Comparison of ENCODE assay signal across 29 cellular contexts in genomic region chr2:15931514-15931870, GRCh38. TPM values are rescaled to one million over a fixed set of nuclear protein-coding genes. Genes with fewer than 3 reads are reported as not detected.
DNase-seq lines count a peak whose midpoint lies in the region; ATAC-seq, FAIRE-seq and TF ChIP-seq lines count a peak whose summit lies in the region.
"Had no signal": no experiment of that assay in that cellular context is flagged by ENCODE, and none has a peak within 500 bp of the region (broad histone marks: within the 10 kb centered on the region; RNA-seq: fewer than 3 reads in every experiment).

No MANE protein-coding gene starts in this region.

- TF ChIP-seq POLR2A in A549 (IDR thresholded peaks at IDR 0.05; ENCODE audit: low read length), result no peak

- no peak for TF ChIP-seq CTCF in A549 (IDR thresholded peaks at IDR 0.05)

- no peaks in the 10 kb centered on the region for H3K4me1 ChIP-seq in A549
- H3K4me1 ChIP-seq: BE2C, BLaER1 had no signal

- no peak for DNase-seq in A549 (ENCODE audit: low read depth in 1 of 2, low spot score in 1 of 2)
- peak; percentile 64 for DNase-seq in NCI-H1694 treated with DMSO at 0.1 percent for 48 hours (lab: John Stamatoyannopoulos, UW)
- DNase-seq in NCI-H524 treated with DMSO at 0.1 percent for 48 hours (lab: John Stamatoyannopoulos, UW), result peak; percentile 58
- no peak for DNase-seq in activated CD4-positive, alpha-beta T cell treated with anti-CD3 and anti-CD28 coated beads, Interleukin-2, amount 10 ng/mL, durations not matched to agents 7 days and 5 days
- DNase-seq in stimulated activated CD4-positive, alpha-beta T cell treated with anti-CD3 and anti-CD28 coated beads, Interleukin-4, amount 100 ng/mL, for 4 hours, result no peak
- DNase-seq: ACHN; BE2C; Caco-2; Calu3; CD4-positive, alpha-beta T cell; CD8-positive, alpha-beta T cell; DMS 273 treated with DMSO at 0.1 percent for 48 hours; DMS153; DMS53; DMS79; DND-41; EL; GDM1 had no signal

- no peak overlapping the region for H3K27ac Mint-ChIP-seq in activated CD4-positive, alpha-beta T cell treated with anti-CD3 and anti-CD28 coated beads, Interleukin-2, amount 10 ng/mL, durations not matched to agents 7 days and 5 days
- H3K27ac Mint-ChIP-seq: CD4-positive, alpha-beta T cell; CD8-positive, alpha-beta T cell had no signal

- H3K4me2 ChIP-seq in A549, result no peak overlapping the region
- H3K4me2 ChIP-seq: BLaER1 had no signal

- H3K9me3 Mint-ChIP-seq in activated CD4-positive, alpha-beta T cell treated with anti-CD3 and anti-CD28 coated beads, Interleukin-2, amount 10 ng/mL, durations not matched to agents 7 days and 5 days, result no peaks in the 10 kb centered on the region
- H3K9me3 Mint-ChIP-seq: CD4-positive, alpha-beta T cell; CD8-positive, alpha-beta T cell had no signal

- H3K36me3 Mint-ChIP-seq in activated CD4-positive, alpha-beta T cell treated with anti-CD3 and anti-CD28 coated beads, Interleukin-2, amount 10 ng/mL, durations not matched to agents 7 days and 5 days (ENCODE audit: low read depth), result no peaks in the 10 kb centered on the region
- H3K36me3 Mint-ChIP-seq: CD8-positive, alpha-beta T cell had no signal

- H3K9me3 ChIP-seq in A549, result no peaks in the 10 kb centered on the region
- H3K9me3 ChIP-seq: BLaER1, Caco-2 had no signal

- peaks cover 11% of the 10 kb centered on the region for H3K27me3 Mint-ChIP-seq in activated CD4-positive, alpha-beta T cell treated with anti-CD3 and anti-CD28 coated beads, Interleukin-2, amount 10 ng/mL, durations not matched to agents 7 days and 5 days

- POLR2A ChIA-PET in A549 (lab: Yijun Ruan, JAX), result no interaction called here
- POLR2A ChIA-PET in activated CD4-positive, alpha-beta T cell treated with anti-CD3 and anti-CD28 coated beads, Interleukin-2, amount 10 ng/mL, durations not matched to agents 7 days and 5 days (lab: Charles Lee), result no interaction called here

- CTCF ChIA-PET in A549 (lab: Yijun Ruan, JAX), result interaction anchor here (1.4 to 2.0 kb wide), 2 partner anchors 8 to 10 kb away, joined by 3 to 14 read pairs; no protein-coding TSS in a partner anchor
- CTCF ChIA-PET in activated CD4-positive, alpha-beta T cell treated with anti-CD3 and anti-CD28 coated beads, Interleukin-2, amount 10 ng/mL, durations not matched to agents 7 days and 5 days (lab: Charles Lee), result no interaction called here

- H3K4me1 Mint-ChIP-seq in activated CD4-positive, alpha-beta T cell treated with anti-CD3 and anti-CD28 coated beads, Interleukin-2, amount 10 ng/mL, durations not matched to agents 7 days and 5 days, result no peaks in the 10 kb centered on the region

- no peak for ATAC-seq in A549
- ATAC-seq in GM19467 (IDR thresholded peaks at IDR 0.05; ENCODE audit: unreplicated experiment), result no peak
- ATAC-seq: CD8-positive, alpha-beta T cell; GM12878 had no signal

- no peak overlapping the region for H3K4me3 Mint-ChIP-seq in activated CD4-positive, alpha-beta T cell treated with anti-CD3 and anti-CD28 coated beads, Interleukin-2, amount 10 ng/mL, durations not matched to agents 7 days and 5 days
- H3K4me3 Mint-ChIP-seq: CD4-positive, alpha-beta T cell; CD8-positive, alpha-beta T cell had no signal

- TF ChIP-seq RAD21 in A549 (conservative IDR thresholded peaks at IDR 0.05 in 1 of 2, IDR thresholded peaks at IDR 0.05 in 1 of 2), result no peak

- no peak overlapping the region for H3K27ac ChIP-seq in A549
- H3K27ac ChIP-seq: 22Rv1, BLaER1, C4-2B had no signal

- no peak overlapping the region for H3K4me3 ChIP-seq in A549
- H3K4me3 ChIP-seq: BLaER1, GM12878 had no signal

- FAIRE-seq in A549 (lab: Jason Lieb, UNC), result peak; percentile 13
- FAIRE-seq: D721Med, GM12878, GM12892, GM18507 had no signal

- WGBS in A549 (ENCODE audit: missing lambda C conversion rate), result 3% methylated on average over 1 of the region's 1 CpG

- TF ChIP-seq EP300 in A549 (IDR thresholded peaks at IDR 0.05), result no peak

TF ChIP-seq in A549, 52 proteins besides CTCF, POLR2A, EP300 and RAD21:
- no peak for TF ChIP-seq ESRRA (IDR thresholded peaks at IDR 0.05; ENCODE audit: borderline replicate concordance, low read length)
- no peak for TF ChIP-seq HOXB13 (CRISPR knock-in tag; IDR thresholded peaks at IDR 0.05; ENCODE audit: low read depth)
- TF ChIP-seq MYC (IDR thresholded peaks at IDR 0.05; ENCODE audit: borderline replicate concordance, low read length), result no peak
- no peak for TF ChIP-seq USF2 (IDR thresholded peaks at IDR 0.05)
- TF ChIP-seq CHD2 (IDR thresholded peaks at IDR 0.05; ENCODE audit: low read length, partially characterized antibody), result no peak
- TF ChIP-seq NR3C1 (IDR thresholded peaks at IDR 0.05), result no peak
- no peak for TF ChIP-seq RARB (CRISPR knock-in tag; IDR thresholded peaks at IDR 0.05)
- no peak for TF ChIP-seq FOSL2 (IDR thresholded peaks at IDR 0.05)
- TF ChIP-seq FOSL2 (CRISPR knock-in tag; IDR thresholded peaks at IDR 0.05), result no peak
- TF ChIP-seq MAFK (IDR thresholded peaks at IDR 0.05; ENCODE audit: partially characterized antibody), result no peak

RNA-seq across cellular contexts. Expression of gene MYCN, which starts 8.9 kb away (rescaled TPM):
- polyA plus RNA-seq in A549 (2011; rRNA removed) (not detected in 2 replicates), A549 (2017; fragmentation: RNase III; extraction: RNeasy Plus Mini Kit Qiagen cat#74134 plus additional on column Dnase treatment) (not detected in 3 replicates)
- polyA plus RNA-seq in A549 (2012; cell fraction: cytosol; rRNA removed), result not detected in 2 replicates
- polyA plus RNA-seq in A549 (2012; cell fraction: nucleus; rRNA removed), result 0.02 TPM in 1 of 2 replicates, not detected in the other
- polyA minus RNA-seq in A549 (2011; rRNA and poly(A)+ RNA removed), result not detected in 2 replicates
- total RNA-seq in activated CD4-positive, alpha-beta T cell treated with anti-CD3 and anti-CD28 coated beads, Interleukin-2, amount 10 ng/mL, durations not matched to agents 7 days and 5 days, result not detected
- total RNA-seq: A172; CD8-positive, alpha-beta T cell; G401; GM12878 had no signal
- polyA plus RNA-seq: AG04450, GM12878 had no signal

Comparison
In these comparisons a context has a peak if more than half of its experiments do, and no peak if none do; other contexts are left out.
1. DNase-seq: peak in NCI-H1694 treated with DMSO at 0.1 percent for 48 hours (single experiment) and NCI-H524 treated with DMSO at 0.1 percent for 48 hours (single experiment); none in A549 (0 of 2), activated CD4-positive, alpha-beta T cell treated with anti-CD3 and anti-CD28 coated beads, Interleukin-2, amount 10 ng/mL, durations not matched to agents 7 days and 5 days (single experiment) and stimulated activated CD4-positive, alpha-beta T cell treated with anti-CD3 and anti-CD28 coated beads, Interleukin-4, amount 100 ng/mL, for 4 hours (0 of 2).